Comparison of ENCODE assay signal across 8 cellular contexts in the genomic region with DNA sequence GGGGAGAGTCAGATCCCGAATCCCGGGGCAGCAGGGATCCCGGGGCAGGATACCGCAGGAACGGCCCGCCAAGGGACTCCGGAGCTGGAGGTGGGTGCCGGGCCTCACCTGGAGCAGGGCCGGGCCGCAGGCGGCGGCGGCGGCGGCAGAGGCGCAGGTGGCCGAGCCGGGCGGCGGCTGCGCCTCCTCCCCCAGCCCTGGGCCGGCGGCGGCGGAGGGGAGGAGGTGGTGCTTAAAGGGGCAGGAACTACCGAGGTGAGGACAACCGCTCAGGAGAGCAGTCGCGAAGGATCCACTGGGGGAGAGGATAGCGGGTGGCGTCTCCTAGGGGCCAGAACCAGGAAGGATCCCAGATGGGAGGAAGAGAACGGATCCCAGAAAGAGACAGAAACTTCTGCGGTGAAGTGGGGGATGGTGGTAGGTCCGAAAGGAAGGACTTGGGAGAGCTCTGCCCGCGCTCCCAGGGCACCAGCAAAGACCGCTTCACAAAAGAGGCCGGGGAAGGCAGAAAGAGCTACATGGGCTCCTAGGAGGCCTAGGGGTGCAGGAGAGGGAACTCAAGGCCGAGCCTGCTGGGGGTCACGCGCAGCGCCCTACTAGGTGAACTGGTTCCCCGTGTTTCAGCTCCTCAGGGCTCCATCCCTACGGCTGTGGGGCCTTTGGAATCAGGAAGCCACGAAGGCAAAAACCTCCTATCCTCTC. TPM values are rescaled to one million over a fixed set of nuclear protein-coding genes. Genes with fewer than 3 reads are reported as not detected.
DNase-seq lines count a peak whose midpoint lies in the region; ATAC-seq and TF ChIP-seq lines count a peak whose summit lies in the region.

No MANE protein-coding gene starts in this region.

- TF ChIP-seq CTCF in AG04449 (IDR thresholded peaks at IDR 0.05; ENCODE audit: insufficient read depth, low read length, missing control alignments) (peak; percentile 74), lung (IDR thresholded peaks at IDR 0.05; ENCODE audit: control extremely low read depth, extremely low read depth) (no peak)

- DNase-seq in AG04449 (ENCODE audit: low read depth, low spot score) = no peak
- DNase-seq in HS-5 (ENCODE audit: low read depth) = peak; percentile 78
- DNase-seq in NCI-H82 treated with DMSO at 0.1 percent for 48 hours (lab: John Stamatoyannopoulos, UW; ENCODE audit: unreplicated experiment) = peak; percentile 83
- DNase-seq in activated CD8-positive, alpha-beta memory T cell treated with anti-CD3 and anti-CD28 coated beads for 48 hours (ENCODE audit: low read depth in 2 of 3, low spot score in 2 of 3) = peak; percentile 43 to 52 (median 44)
- peak; percentile 51 to 61 (median 59) for DNase-seq in effector memory CD8-positive, alpha-beta T cell
- DNase-seq in lung (ENCODE audit: low spot score) = peak; percentile 77
- DNase-seq in stimulated activated CD8-positive, alpha-beta memory T cell treated with anti-CD3 and anti-CD28 coated beads, Interleukin-4, amount 100 ng/mL, for 48 hours = peak; percentile 79

- peaks cover 57% of the 10 kb centered on the region in 2 donors for H3K4me1 Mint-ChIP-seq in effector memory CD8-positive, alpha-beta T cell (ENCODE audit: low read depth in 2 of 2)

- POLR2A ChIA-PET in AG04449 (lab: Yijun Ruan, JAX) = interaction anchor here (1.0 to 1.1 kb wide), 2 partner anchors 12 to 54 kb away, joined by 3 read pairs; no protein-coding TSS in a partner anchor

- ATAC-seq in GM18520 (IDR thresholded peaks at IDR 0.05; ENCODE audit: unreplicated experiment) (peak; percentile 22), lung (ENCODE audit: insufficient read depth, low FRiP score) (peak; percentile 25)
- ATAC-seq in effector memory CD8-positive, alpha-beta T cell (replicated peaks) = peak; percentile 38

- peak overlapping the region; percentile 92 to 98 for H3K27ac Mint-ChIP-seq in effector memory CD8-positive, alpha-beta T cell

- no peaks in the 10 kb centered on the region for H3K27me3 Mint-ChIP-seq in effector memory CD8-positive, alpha-beta T cell

- H3K27ac ChIP-seq in lung (ENCODE audit: low read depth in 1 of 2, low read length in 1 of 2) = peak overlapping the region; percentile 77 to 95

- WGBS in lung, 2 donors = 0 to 1% methylated on average over 41 to 45 of the region's 45 CpGs

- H3K4me3 ChIP-seq in AG04449 (ENCODE audit: low read depth, low read length) (peak overlapping the region; percentile 77), lung (peak overlapping the region; percentile 74)

- H3K36me3 ChIP-seq in lung (ENCODE audit: control insufficient read depth in 2 of 2, insufficient read depth in 2 of 2, low read length in 2 of 2) = peaks cover 18 to 22% of the 10 kb centered on the region in 2 donors

- H3K9me3 Mint-ChIP-seq in effector memory CD8-positive, alpha-beta T cell = no peaks in the 10 kb centered on the region

- CTCF ChIA-PET in AG04449 (lab: Yijun Ruan, JAX) = interaction anchor here (0.7 to 4.2 kb wide), 20 partner anchors 9 to 370 kb away, joined by 3 to 94 read pairs (median 6); a partner anchor contains a TSS

- peak overlapping the region; percentile 95 to 100 for H3K4me3 Mint-ChIP-seq in effector memory CD8-positive, alpha-beta T cell

- H3K4me1 ChIP-seq in lung (ENCODE audit: control insufficient read depth in 2 of 2, insufficient read depth in 2 of 2, low read length in 2 of 2) = peaks cover 15 to 21% of the 10 kb centered on the region in 2 donors

- H3K9me3 ChIP-seq in lung (ENCODE audit: control insufficient read depth in 2 of 2, insufficient read depth in 1 of 2, low read length in 1 of 2) = no peaks in the 10 kb centered on the region

- no peaks in the 10 kb centered on the region for H3K27me3 ChIP-seq in lung (ENCODE audit: control insufficient read depth, insufficient read depth)

- peaks cover 54% of the 10 kb centered on the region for H3K36me3 Mint-ChIP-seq in effector memory CD8-positive, alpha-beta T cell (ENCODE audit: insufficient read depth)

RNA-seq across cellular contexts. Expression of a gene that starts 4.9 kb away (rescaled TPM):
- total RNA-seq in lung = 10 to 100 TPM; 81.4 to 92.0 TPM
- 10 to 100 TPM; 31.3 to 39.6 TPM for polyA plus RNA-seq in lung

RNA-seq across cellular contexts. Expression of a gene that starts 10.8 kb away (rescaled TPM):
- total RNA-seq in lung = 100 to 1,000 TPM; 249 to 529 TPM
- 100 to 1,000 TPM; 216 to 537 TPM for polyA plus RNA-seq in lung

RNA-seq across cellular contexts. Expression of a gene that starts 53.1 kb away (rescaled TPM):
- 100 to 1,000 TPM; 155 to 180 TPM for total RNA-seq in lung
- 100 to 1,000 TPM in 1 of 2 donors, 10 to 100 TPM in 1; 88.6 to 149 TPM for polyA plus RNA-seq in lung
